ENCODE assay signal across 23 cellular contexts in the genomic region with DNA sequence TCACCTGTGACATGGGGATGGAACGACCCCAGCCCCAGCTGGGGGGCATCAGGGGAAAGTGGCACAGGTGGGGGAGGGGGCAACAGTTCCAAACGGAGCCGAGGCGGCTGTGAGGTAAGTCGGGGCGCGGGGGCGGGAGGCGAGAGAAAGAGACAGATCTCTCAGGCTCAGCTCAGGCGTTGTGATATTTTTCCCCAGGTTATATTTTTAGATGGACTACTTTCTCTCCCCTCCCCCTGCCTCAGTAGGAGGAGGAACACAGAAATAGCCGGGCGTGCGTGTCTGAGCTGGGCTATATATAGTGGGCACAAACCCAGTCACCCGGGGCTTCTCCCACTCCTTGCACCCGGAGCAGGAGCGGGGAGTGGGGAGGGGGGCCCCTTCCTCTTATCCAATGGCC.
"Had no signal": no experiment of that assay in that cellular context is flagged by ENCODE, and none has a peak within 500 bp of the region (broad histone marks: within the 10 kb centered on the region; RNA-seq: fewer than 3 reads in every experiment).

No MANE protein-coding gene starts in this region.

- DNase-seq: activated B cell treated with CpG ODN at 0.5 μM for 24 hours; activated CD4-positive, alpha-beta T cell treated with anti-CD3 and anti-CD28 coated beads for 1 hour; activated CD4-positive, alpha-beta T cell treated with anti-CD3 and anti-CD28 coated beads, Interleukin-2, amount 10 ng/mL, durations not matched to agents 24 days and 14 days; activated CD4-positive, alpha-beta T cell treated with anti-CD3 and anti-CD28 coated beads, Interleukin-2, amount 50 U/mL, for 48 hours; activated CD8-positive, alpha-beta memory T cell treated with anti-CD3 and anti-CD28 coated beads for 24 hours; activated gamma-delta T cell; activated naive CD4-positive, alpha-beta T cell treated with anti-CD3 and anti-CD28 coated beads for 36 hours; activated T-cell treated with anti-CD3 and anti-CD28 coated beads, Interleukin-2, amount 50 U/mL, for 48 hours; Kasumi-1; KBM-7; NCI-H1105 treated with DMSO at 0.1 percent for 48 hours; NCI-H1436 treated with DMSO at 0.1 percent for 48 hours; NCI-H187; NCI-H2081; NCI-H510A treated with DMSO at 0.1 percent for 48 hours; Peyer's patch; T-cell; T-helper 2 cell; T1000 had no signal

- H3K4me3 ChIP-seq: Peyer's patch, SK-N-MC had no signal

- H3K27me3 Mint-ChIP-seq: activated CD4-positive, alpha-beta T cell treated with anti-CD3 and anti-CD28 coated beads, Interleukin-2, amount 10 ng/mL, durations not matched to agents 24 days and 14 days; activated naive CD8-positive, alpha-beta T cell; brain had no signal

- H3K4me1 Mint-ChIP-seq: activated B cell treated with CpG ODN at 0.5 μM for 24 hours; activated CD4-positive, alpha-beta T cell treated with anti-CD3 and anti-CD28 coated beads, Interleukin-2, amount 10 ng/mL, durations not matched to agents 24 days and 14 days; activated T-helper 17 cell treated with anti-CD3 and anti-CD28 coated beads, Interleukin-2, amount 50 U/mL, for 72 hours; T-cell had no signal

- H3K27me3 ChIP-seq: Peyer's patch had no signal

- H3K36me3 Mint-ChIP-seq: activated naive CD8-positive, alpha-beta T cell; brain; T-cell had no signal

- H3K9me3 ChIP-seq: Peyer's patch had no signal

- H3K36me3 ChIP-seq: Peyer's patch had no signal

- H3K9me3 Mint-ChIP-seq: activated B cell treated with CpG ODN at 0.5 μM for 24 hours; activated CD4-positive, alpha-beta T cell treated with anti-CD3 and anti-CD28 coated beads, Interleukin-2, amount 10 ng/mL, durations not matched to agents 24 days and 14 days; activated naive CD4-positive, alpha-beta T cell treated with anti-CD3 and anti-CD28 coated beads for 36 hours; activated T-helper 17 cell treated with anti-CD3 and anti-CD28 coated beads, Interleukin-2, amount 50 U/mL, for 72 hours; brain; T-cell had no signal

- H3K27ac Mint-ChIP-seq: activated B cell treated with CpG ODN at 0.5 μM for 24 hours; activated CD4-positive, alpha-beta T cell treated with anti-CD3 and anti-CD28 coated beads, Interleukin-2, amount 10 ng/mL, durations not matched to agents 24 days and 14 days; activated naive CD4-positive, alpha-beta T cell treated with anti-CD3 and anti-CD28 coated beads for 36 hours; activated naive CD8-positive, alpha-beta T cell; activated T-helper 17 cell treated with anti-CD3 and anti-CD28 coated beads, Interleukin-2, amount 50 U/mL, for 72 hours; brain; T-cell had no signal

- ATAC-seq: activated T-helper 17 cell treated with anti-CD3 and anti-CD28 coated beads, Interleukin-2, amount 50 U/mL, for 72 hours; T-cell had no signal

- H3K4me3 Mint-ChIP-seq: activated B cell treated with CpG ODN at 0.5 μM for 24 hours; activated CD4-positive, alpha-beta T cell treated with anti-CD3 and anti-CD28 coated beads, Interleukin-2, amount 10 ng/mL, durations not matched to agents 24 days and 14 days; activated naive CD4-positive, alpha-beta T cell treated with anti-CD3 and anti-CD28 coated beads for 36 hours; activated naive CD8-positive, alpha-beta T cell; activated T-helper 17 cell treated with anti-CD3 and anti-CD28 coated beads, Interleukin-2, amount 50 U/mL, for 72 hours; brain; T-cell had no signal

- H3K4me1 ChIP-seq: Peyer's patch had no signal

- H3K27ac ChIP-seq: Peyer's patch, SK-N-MC had no signal
